In genomic region chr1:160193832-160194736, GRCh38 we compare ENCODE assay signal across 1 cellular context.
TF ChIP-seq lines count a peak whose summit lies in the region.

No MANE protein-coding gene starts in this region.

TF ChIP-seq in SK-N-SH treated with all-trans-retinoic acid at 6 μM for 48 hours, 23 proteins besides CTCF, POLR2A, EP300 and RAD21 (continued from another document):
- TF ChIP-seq TSHZ2 (CRISPR knock-in tag; IDR thresholded peaks at IDR 0.05) = no peak
- TF ChIP-seq ZC3H10 (CRISPR knock-in tag; IDR thresholded peaks at IDR 0.05) = no peak
- TF ChIP-seq ZNF70 (CRISPR knock-in tag; IDR thresholded peaks at IDR 0.05) = no peak
- TF ChIP-seq RARB (CRISPR knock-in tag; IDR thresholded peaks at IDR 0.05) = no peak
- TF ChIP-seq CSDC2 (CRISPR knock-in tag; IDR thresholded peaks at IDR 0.05) = no peak
- no peak for TF ChIP-seq ZNF8 (CRISPR knock-in tag; IDR thresholded peaks at IDR 0.05)
- TF ChIP-seq, protein P1, sequence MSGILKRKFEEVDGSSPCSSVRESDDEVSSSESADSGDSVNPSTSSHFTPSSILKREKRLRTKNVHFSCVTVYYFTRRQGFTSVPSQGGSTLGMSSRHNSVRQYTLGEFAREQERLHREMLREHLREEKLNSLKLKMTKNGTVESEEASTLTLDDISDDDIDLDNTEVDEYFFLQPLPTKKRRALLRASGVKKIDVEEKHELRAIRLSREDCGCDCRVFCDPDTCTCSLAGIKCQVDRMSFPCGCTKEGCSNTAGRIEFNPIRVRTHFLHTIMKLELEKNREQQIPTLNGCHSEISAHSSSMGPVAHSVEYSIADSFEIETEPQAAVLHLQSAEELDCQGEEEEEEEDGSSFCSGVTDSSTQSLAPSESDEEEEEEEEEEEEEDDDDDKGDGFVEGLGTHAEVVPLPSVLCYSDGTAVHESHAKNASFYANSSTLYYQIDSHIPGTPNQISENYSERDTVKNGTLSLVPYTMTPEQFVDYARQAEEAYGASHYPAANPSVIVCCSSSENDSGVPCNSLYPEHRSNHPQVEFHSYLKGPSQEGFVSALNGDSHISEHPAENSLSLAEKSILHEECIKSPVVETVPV (CRISPR knock-in tag; IDR thresholded peaks at IDR 0.05) = no peak
- no peak for TF ChIP-seq SNAI2 (CRISPR knock-in tag; IDR thresholded peaks at IDR 0.05)
